ENCODE assay signal across 9 cellular contexts in genomic region chr6:36608788-36609563, GRCh38. TPM values are rescaled to one million over a fixed set of nuclear protein-coding genes. Genes with fewer than 3 reads are reported as not detected.
DNase-seq lines count a peak whose midpoint lies in the region; ATAC-seq and TF ChIP-seq lines count a peak whose summit lies in the region.
"Had no signal": no experiment of that assay in that cellular context is flagged by ENCODE, and none has a peak within 500 bp of the region (broad histone marks: within the 10 kb centered on the region; RNA-seq: fewer than 3 reads in every experiment).

No MANE protein-coding gene starts in this region.

- no peaks in the 10 kb centered on the region for H3K27me3 Mint-ChIP-seq in activated naive CD8-positive, alpha-beta T cell treated with anti-CD3 and anti-CD28 coated beads for 36 hours
- no peaks in the 10 kb centered on the region for H3K27me3 Mint-ChIP-seq in memory B cell

- intact Hi-C loops in Right ventricle myocardium superior (cut with DNase I) (loop anchor here (10.0 kb wide), 1 partner anchor 246 kb away; no protein-coding TSS in a partner anchor), Right ventricle myocardium inferior (cut with DNase I) (no loop called here), upper lobe of right lung (cut with DNase I) (no loop called here)

- H3K27ac ChIP-seq in upper lobe of right lung, result no peak overlapping the region

- peak overlapping the region; percentile 75 for H3K27ac Mint-ChIP-seq in activated naive CD8-positive, alpha-beta T cell treated with anti-CD3 and anti-CD28 coated beads for 36 hours
- H3K27ac Mint-ChIP-seq in memory B cell, result peak overlapping the region; percentile 90

- TF ChIP-seq CTCF in upper lobe of right lung (IDR thresholded peaks at IDR 0.05), result no peak

- H3K36me3 Mint-ChIP-seq in activated naive CD8-positive, alpha-beta T cell treated with anti-CD3 and anti-CD28 coated beads for 36 hours, result peaks cover 66% of the 10 kb centered on the region
- peaks cover 36% of the 10 kb centered on the region for H3K36me3 Mint-ChIP-seq in memory B cell

- peak; percentile 23 for ATAC-seq in Right ventricle myocardium superior (ENCODE audit: poor library complexity)
- no peak for ATAC-seq in Right ventricle myocardium inferior
- ATAC-seq in memory B cell (ENCODE audit: low read depth), result no peak
- ATAC-seq in upper lobe of right lung, result peak; percentile 5
- ATAC-seq in HG03159 (IDR thresholded peaks at IDR 0.05; ENCODE audit: unreplicated experiment), result no peak
- ATAC-seq in HG02884 (IDR thresholded peaks at IDR 0.05; ENCODE audit: unreplicated experiment), result no peak

- no peak overlapping the region for H3K4me3 Mint-ChIP-seq in activated naive CD8-positive, alpha-beta T cell treated with anti-CD3 and anti-CD28 coated beads for 36 hours
- peak overlapping the region; percentile 15 for H3K4me3 Mint-ChIP-seq in memory B cell

- no peaks in the 10 kb centered on the region for H3K9me3 Mint-ChIP-seq in activated naive CD8-positive, alpha-beta T cell treated with anti-CD3 and anti-CD28 coated beads for 36 hours
- no peaks in the 10 kb centered on the region for H3K9me3 Mint-ChIP-seq in memory B cell

- no peak overlapping the region for H3K4me3 ChIP-seq in upper lobe of right lung

- H3K9me3 ChIP-seq in upper lobe of right lung, result no peaks in the 10 kb centered on the region

- H3K27me3 ChIP-seq in upper lobe of right lung, result no peaks in the 10 kb centered on the region

- H3K4me1 Mint-ChIP-seq in activated naive CD8-positive, alpha-beta T cell treated with anti-CD3 and anti-CD28 coated beads for 36 hours, result peaks cover 41% of the 10 kb centered on the region
- peaks cover 41% of the 10 kb centered on the region for H3K4me1 Mint-ChIP-seq in memory B cell

- peaks cover 96% of the 10 kb centered on the region for H3K36me3 ChIP-seq in upper lobe of right lung

- peaks cover 43% of the 10 kb centered on the region for H3K4me1 ChIP-seq in upper lobe of right lung

- DNase-seq in Right ventricle myocardium superior (no peak), Right ventricle myocardium inferior (ENCODE audit: missing footprints) (no peak), memory B cell (ENCODE audit: low spot score in 2 of 2) (no peak), upper lobe of right lung (no peak), AG08396 (ENCODE audit: low spot score) (no peak)
- no peak for DNase-seq in activated naive CD8-positive, alpha-beta T cell treated with anti-CD3 and anti-CD28 coated beads for 36 hours
- DNase-seq: midbrain had no signal

RNA-seq across cellular contexts. Expression of gene SRSF3, which starts 14.8 kb away (rescaled TPM):
- total RNA-seq in Right ventricle myocardium superior (122 TPM), Right ventricle myocardium inferior (119 TPM), upper lobe of right lung (169 TPM)
- total RNA-seq in activated naive CD8-positive, alpha-beta T cell treated with anti-CD3 and anti-CD28 coated beads for 36 hours, result 100 to 1,000 TPM; 585 to 589 TPM

Comparison
In these comparisons a context has a peak if more than half of its experiments do, and no peak if none do; other contexts are left out.
1. ATAC-seq: peak in Right ventricle myocardium superior (single experiment) and upper lobe of right lung (single experiment); none in Right ventricle myocardium inferior (single experiment), memory B cell (single experiment), HG03159 (single experiment) and HG02884 (single experiment).